In the genomic region with DNA sequence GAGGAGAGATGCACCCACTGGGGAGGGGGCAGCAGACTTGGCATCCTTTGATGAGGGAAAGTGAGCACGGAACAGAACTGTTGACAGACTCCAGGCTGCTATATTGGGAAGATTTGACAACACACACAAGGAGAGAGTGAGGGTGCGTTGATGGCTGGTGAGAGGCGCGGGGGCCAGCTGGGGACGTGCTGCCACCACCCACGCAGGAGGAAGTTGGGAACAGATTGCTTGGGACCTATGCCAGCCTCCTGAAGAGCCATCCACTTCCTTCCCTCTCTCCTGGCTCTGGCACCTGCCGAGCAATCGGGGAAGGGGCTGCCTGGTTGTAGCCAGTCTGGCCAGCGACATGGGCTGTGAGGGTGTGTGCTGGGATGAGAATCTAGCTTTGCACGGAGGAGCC, we compare ENCODE assay signal across 1 cellular context.
TF ChIP-seq lines count a peak whose summit lies in the region.

No MANE protein-coding gene starts in this region.

TF ChIP-seq in H1, 55 proteins besides CTCF, POLR2A, EP300 and RAD21 (continued from another document):
- TF ChIP-seq, protein P1, sequence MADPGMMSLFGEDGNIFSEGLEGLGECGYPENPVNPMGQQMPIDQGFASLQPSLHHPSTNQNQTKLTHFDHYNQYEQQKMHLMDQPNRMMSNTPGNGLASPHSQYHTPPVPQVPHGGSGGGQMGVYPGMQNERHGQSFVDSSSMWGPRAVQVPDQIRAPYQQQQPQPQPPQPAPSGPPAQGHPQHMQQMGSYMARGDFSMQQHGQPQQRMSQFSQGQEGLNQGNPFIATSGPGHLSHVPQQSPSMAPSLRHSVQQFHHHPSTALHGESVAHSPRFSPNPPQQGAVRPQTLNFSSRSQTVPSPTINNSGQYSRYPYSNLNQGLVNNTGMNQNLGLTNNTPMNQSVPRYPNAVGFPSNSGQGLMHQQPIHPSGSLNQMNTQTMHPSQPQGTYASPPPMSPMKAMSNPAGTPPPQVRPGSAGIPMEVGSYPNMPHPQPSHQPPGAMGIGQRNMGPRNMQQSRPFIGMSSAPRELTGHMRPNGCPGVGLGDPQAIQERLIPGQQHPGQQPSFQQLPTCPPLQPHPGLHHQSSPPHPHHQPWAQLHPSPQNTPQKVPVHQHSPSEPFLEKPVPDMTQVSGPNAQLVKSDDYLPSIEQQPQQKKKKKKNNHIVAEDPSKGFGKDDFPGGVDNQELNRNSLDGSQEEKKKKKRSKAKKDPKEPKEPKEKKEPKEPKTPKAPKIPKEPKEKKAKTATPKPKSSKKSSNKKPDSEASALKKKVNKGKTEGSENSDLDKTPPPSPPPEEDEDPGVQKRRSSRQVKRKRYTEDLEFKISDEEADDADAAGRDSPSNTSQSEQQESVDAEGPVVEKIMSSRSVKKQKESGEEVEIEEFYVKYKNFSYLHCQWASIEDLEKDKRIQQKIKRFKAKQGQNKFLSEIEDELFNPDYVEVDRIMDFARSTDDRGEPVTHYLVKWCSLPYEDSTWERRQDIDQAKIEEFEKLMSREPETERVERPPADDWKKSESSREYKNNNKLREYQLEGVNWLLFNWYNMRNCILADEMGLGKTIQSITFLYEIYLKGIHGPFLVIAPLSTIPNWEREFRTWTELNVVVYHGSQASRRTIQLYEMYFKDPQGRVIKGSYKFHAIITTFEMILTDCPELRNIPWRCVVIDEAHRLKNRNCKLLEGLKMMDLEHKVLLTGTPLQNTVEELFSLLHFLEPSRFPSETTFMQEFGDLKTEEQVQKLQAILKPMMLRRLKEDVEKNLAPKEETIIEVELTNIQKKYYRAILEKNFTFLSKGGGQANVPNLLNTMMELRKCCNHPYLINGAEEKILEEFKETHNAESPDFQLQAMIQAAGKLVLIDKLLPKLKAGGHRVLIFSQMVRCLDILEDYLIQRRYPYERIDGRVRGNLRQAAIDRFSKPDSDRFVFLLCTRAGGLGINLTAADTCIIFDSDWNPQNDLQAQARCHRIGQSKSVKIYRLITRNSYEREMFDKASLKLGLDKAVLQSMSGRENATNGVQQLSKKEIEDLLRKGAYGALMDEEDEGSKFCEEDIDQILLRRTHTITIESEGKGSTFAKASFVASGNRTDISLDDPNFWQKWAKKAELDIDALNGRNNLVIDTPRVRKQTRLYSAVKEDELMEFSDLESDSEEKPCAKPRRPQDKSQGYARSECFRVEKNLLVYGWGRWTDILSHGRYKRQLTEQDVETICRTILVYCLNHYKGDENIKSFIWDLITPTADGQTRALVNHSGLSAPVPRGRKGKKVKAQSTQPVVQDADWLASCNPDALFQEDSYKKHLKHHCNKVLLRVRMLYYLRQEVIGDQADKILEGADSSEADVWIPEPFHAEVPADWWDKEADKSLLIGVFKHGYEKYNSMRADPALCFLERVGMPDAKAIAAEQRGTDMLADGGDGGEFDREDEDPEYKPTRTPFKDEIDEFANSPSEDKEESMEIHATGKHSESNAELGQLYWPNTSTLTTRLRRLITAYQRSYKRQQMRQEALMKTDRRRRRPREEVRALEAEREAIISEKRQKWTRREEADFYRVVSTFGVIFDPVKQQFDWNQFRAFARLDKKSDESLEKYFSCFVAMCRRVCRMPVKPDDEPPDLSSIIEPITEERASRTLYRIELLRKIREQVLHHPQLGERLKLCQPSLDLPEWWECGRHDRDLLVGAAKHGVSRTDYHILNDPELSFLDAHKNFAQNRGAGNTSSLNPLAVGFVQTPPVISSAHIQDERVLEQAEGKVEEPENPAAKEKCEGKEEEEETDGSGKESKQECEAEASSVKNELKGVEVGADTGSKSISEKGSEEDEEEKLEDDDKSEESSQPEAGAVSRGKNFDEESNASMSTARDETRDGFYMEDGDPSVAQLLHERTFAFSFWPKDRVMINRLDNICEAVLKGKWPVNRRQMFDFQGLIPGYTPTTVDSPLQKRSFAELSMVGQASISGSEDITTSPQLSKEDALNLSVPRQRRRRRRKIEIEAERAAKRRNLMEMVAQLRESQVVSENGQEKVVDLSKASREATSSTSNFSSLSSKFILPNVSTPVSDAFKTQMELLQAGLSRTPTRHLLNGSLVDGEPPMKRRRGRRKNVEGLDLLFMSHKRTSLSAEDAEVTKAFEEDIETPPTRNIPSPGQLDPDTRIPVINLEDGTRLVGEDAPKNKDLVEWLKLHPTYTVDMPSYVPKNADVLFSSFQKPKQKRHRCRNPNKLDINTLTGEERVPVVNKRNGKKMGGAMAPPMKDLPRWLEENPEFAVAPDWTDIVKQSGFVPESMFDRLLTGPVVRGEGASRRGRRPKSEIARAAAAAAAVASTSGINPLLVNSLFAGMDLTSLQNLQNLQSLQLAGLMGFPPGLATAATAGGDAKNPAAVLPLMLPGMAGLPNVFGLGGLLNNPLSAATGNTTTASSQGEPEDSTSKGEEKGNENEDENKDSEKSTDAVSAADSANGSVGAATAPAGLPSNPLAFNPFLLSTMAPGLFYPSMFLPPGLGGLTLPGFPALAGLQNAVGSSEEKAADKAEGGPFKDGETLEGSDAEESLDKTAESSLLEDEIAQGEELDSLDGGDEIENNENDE (IDR thresholded peaks at IDR 0.05; ENCODE audit: insufficient replicate concordance, low read length) = no peak
- no peak for TF ChIP-seq KDM4A (IDR thresholded peaks at IDR 0.05; ENCODE audit: low read depth, low read length, severe bottlenecking)
